In the genomic region with DNA sequence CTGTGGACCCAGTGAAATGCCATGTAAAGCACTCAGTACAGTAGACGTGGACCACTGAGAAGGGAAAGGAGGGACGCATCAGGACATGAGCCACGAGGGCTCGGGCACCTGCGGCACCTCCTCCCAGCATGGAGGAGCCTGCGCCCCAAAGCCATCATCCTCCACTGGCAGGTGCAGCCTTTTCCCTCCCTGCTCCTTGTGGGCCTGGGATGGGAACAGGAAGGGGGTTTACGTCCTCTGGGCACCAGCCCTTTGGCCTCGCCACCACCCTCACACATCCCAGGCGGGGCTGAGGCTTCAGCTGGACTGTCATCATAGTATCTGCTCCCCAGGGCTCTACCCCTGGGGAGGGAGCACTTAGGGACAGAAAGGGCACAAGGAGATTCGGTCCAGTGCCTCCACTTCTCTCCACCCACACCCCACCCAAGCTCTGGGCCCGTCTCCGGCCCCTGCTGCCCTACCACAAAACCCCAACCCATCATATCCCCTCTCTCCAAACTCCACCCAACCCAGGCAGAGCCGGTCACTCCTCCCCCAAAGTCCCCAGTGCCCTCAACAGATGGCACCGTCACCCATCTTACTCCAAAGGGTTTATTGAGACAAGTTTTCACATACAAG, we compare ENCODE assay signal across 1 cellular context.
A peak's percentile ranks its signal among the peaks of the same experiment; 100 is the strongest.
TF ChIP-seq lines count a peak whose summit lies in the region.

No MANE protein-coding gene starts in this region.

TF ChIP-seq in H1, 55 proteins besides CTCF, POLR2A, EP300 and RAD21:
- TF ChIP-seq POLR2AphosphoS5 (IDR thresholded peaks at IDR 0.05; ENCODE audit: low read depth, low read length) (peak; percentile 43; the same call in 1 of the 2 replicates), EGR1 (IDR thresholded peaks at IDR 0.05; ENCODE audit: borderline replicate concordance, low read depth, low read length) (no peak), SIN3A (conservative IDR thresholded peaks at IDR 0.05 in 1 of 2, IDR thresholded peaks at IDR 0.05 in 1 of 2; ENCODE audit: low read depth in 1 of 2, low read length in 2 of 2) (no peak)
- TF ChIP-seq, protein P1, sequence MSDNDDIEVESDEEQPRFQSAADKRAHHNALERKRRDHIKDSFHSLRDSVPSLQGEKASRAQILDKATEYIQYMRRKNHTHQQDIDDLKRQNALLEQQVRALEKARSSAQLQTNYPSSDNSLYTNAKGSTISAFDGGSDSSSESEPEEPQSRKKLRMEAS (IDR thresholded peaks at IDR 0.05) = no peak
- TF ChIP-seq, protein P2, sequence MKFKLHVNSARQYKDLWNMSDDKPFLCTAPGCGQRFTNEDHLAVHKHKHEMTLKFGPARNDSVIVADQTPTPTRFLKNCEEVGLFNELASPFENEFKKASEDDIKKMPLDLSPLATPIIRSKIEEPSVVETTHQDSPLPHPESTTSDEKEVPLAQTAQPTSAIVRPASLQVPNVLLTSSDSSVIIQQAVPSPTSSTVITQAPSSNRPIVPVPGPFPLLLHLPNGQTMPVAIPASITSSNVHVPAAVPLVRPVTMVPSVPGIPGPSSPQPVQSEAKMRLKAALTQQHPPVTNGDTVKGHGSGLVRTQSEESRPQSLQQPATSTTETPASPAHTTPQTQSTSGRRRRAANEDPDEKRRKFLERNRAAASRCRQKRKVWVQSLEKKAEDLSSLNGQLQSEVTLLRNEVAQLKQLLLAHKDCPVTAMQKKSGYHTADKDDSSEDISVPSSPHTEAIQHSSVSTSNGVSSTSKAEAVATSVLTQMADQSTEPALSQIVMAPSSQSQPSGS (IDR thresholded peaks at IDR 0.05; ENCODE audit: low read length) = no peak
- TF ChIP-seq, protein P3, sequence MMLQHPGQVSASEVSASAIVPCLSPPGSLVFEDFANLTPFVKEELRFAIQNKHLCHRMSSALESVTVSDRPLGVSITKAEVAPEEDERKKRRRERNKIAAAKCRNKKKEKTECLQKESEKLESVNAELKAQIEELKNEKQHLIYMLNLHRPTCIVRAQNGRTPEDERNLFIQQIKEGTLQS (IDR thresholded peaks at IDR 0.05; ENCODE audit: insufficient read depth, low read depth, low read length) = no peak
